8 cellular contexts compared by ENCODE assay signal in genomic region chr5:54646285-54647101, GRCh38.
DNase-seq lines count a peak whose midpoint lies in the region; ATAC-seq and TF ChIP-seq lines count a peak whose summit lies in the region.

No MANE protein-coding gene starts in this region.

- H3K27ac Mint-ChIP-seq in CD4-positive, alpha-beta T cell, result peak overlapping the region; percentile 97
- peak overlapping the region; percentile 95 to 97 for H3K27ac Mint-ChIP-seq in T-cell

- TF ChIP-seq CTCF in CD4-positive, alpha-beta T cell (IDR thresholded peaks at IDR 0.05), result no peak
- TF ChIP-seq CTCF in ascending aorta (IDR thresholded peaks at IDR 0.05), result peak in 1 of 3 experiments; percentile 7

- peak overlapping the region; percentile 80 for H3K4me3 Mint-ChIP-seq in CD4-positive, alpha-beta T cell
- peak overlapping the region; percentile 65 to 83 (median 70) for H3K4me3 Mint-ChIP-seq in T-cell

- POLR2A ChIA-PET in CD4-positive, alpha-beta T cell (lab: Charles Lee), result interaction anchor here (0.6 to 2.7 kb wide), 23 partner anchors 9 to 336 kb away, joined by 3 to 29 read pairs (median 4); partner anchors contain the start of genes ARL15 and SNX18
- POLR2A ChIA-PET in T-cell (lab: Charles Lee), result interaction anchor here in 1 of 2 donors (0.6 to 0.7 kb wide), 2 partner anchors 8 to 22 kb away, joined by 3 to 5 read pairs; no protein-coding TSS in a partner anchor

- H3K27me3 ChIP-seq in CD4-positive, alpha-beta T cell (ENCODE audit: control insufficient read depth, insufficient read depth, low read length), result no peaks in the 10 kb centered on the region
- H3K27me3 ChIP-seq in ascending aorta (no peaks in the 10 kb centered on the region), HAP-1 (ENCODE audit: low read depth) (no peaks in the 10 kb centered on the region)

- ATAC-seq in CD4-positive, alpha-beta T cell (ENCODE audit: poor library complexity), result peak; percentile 85
- ATAC-seq in GM19467 (IDR thresholded peaks at IDR 0.05; ENCODE audit: unreplicated experiment) (peak; percentile 95), HG03571 (IDR thresholded peaks at IDR 0.05; ENCODE audit: unreplicated experiment) (peak; percentile 93), T-cell (replicated peaks in 1 of 4) (peak; percentile 83 to 88 (median 87))

- H3K4me3 ChIP-seq in ascending aorta, result peak overlapping the region; percentile 34 to 55
- H3K4me3 ChIP-seq in HAP-1, result no peak overlapping the region

- H3K4me1 ChIP-seq in ascending aorta (peaks cover 17 to 49% of the 10 kb centered on the region in 2 donors), HAP-1 (no peaks in the 10 kb centered on the region)

- H3K27me3 Mint-ChIP-seq in CD4-positive, alpha-beta T cell, result no peaks in the 10 kb centered on the region
- H3K27me3 Mint-ChIP-seq in T-cell, result no peaks in the 10 kb centered on the region

- no peaks in the 10 kb centered on the region for H3K36me3 Mint-ChIP-seq in CD4-positive, alpha-beta T cell (ENCODE audit: low read depth)
- peaks cover 6% of the 10 kb centered on the region for H3K36me3 Mint-ChIP-seq in T-cell

- CTCF ChIA-PET in CD4-positive, alpha-beta T cell (lab: Charles Lee), result no interaction called here
- CTCF ChIA-PET in T-cell (lab: Charles Lee), result interaction anchor here in 1 of 2 donors (0.7 to 1.6 kb wide), 5 partner anchors 31 to 338 kb away, joined by 3 read pairs; no protein-coding TSS in a partner anchor

- no peaks in the 10 kb centered on the region for H3K36me3 ChIP-seq in ascending aorta
- H3K36me3 ChIP-seq in HAP-1 (replicated peaks), result no peaks in the 10 kb centered on the region

- no peaks in the 10 kb centered on the region for H3K9me3 Mint-ChIP-seq in CD4-positive, alpha-beta T cell
- H3K9me3 Mint-ChIP-seq in T-cell, result peaks cover 0 to 8% (median 0%) of the 10 kb centered on the region in 3 donors

- DNase-seq in CD4-positive, alpha-beta T cell, result peak; percentile 18 to 63 (median 45)
- peak; percentile 35 to 76 (median 61) for DNase-seq in T-cell
- peak; percentile 77 to 94 for DNase-seq in ascending aorta (ENCODE audit: low spot score in 2 of 2)
- peak in 28 of 51 donors; percentile 6 to 59 (median 28) for DNase-seq in hypothalamus (lab: John Stamatoyannopoulos, UW)
- peak; percentile 22 for DNase-seq in stimulated activated CD4-positive, alpha-beta T cell treated with anti-CD3 and anti-CD28 coated beads, Interleukin-12 subunit alpha, Interleukin-12 subunit beta, amount 100 ng/mL, for 4 hours
- DNase-seq in HAP-1 (ENCODE audit: low spot score in 2 of 2), result no peak

- H3K27ac ChIP-seq in CD4-positive, alpha-beta T cell (ENCODE audit: low read depth, low read length), result peak overlapping the region; percentile 56
- peak overlapping the region; percentile 89 to 93 for H3K27ac ChIP-seq in ascending aorta

- H3K4me1 Mint-ChIP-seq in CD4-positive, alpha-beta T cell (ENCODE audit: low read depth), result peaks cover 58% of the 10 kb centered on the region
- peaks cover 60 to 64% (median 62%) of the 10 kb centered on the region in 3 donors for H3K4me1 Mint-ChIP-seq in T-cell

- in situ Hi-C loops in HAP-1 (cut with MboI; ENCODE audit: low sequenced_read_pairs), result no loop called here

- H3K9me3 ChIP-seq in CD4-positive, alpha-beta T cell (ENCODE audit: control insufficient read depth, low read length), result no peaks in the 10 kb centered on the region
- H3K9me3 ChIP-seq in ascending aorta (no peaks in the 10 kb centered on the region), HAP-1 (no peaks in the 10 kb centered on the region)

- intact Hi-C loops in CD4-positive, alpha-beta T cell (cut with DNase I, micrococcal nuclease), result loop anchor here in 1 of 2 experiments (10.0 kb wide), 1 partner anchor 332 kb away; the partner anchor contains the start of gene ARL15
- intact Hi-C loops in ascending aorta (cut with DNase I), result loop anchor here (2.0 to 5.0 kb wide), 4 partner anchors 16 to 198 kb away; no protein-coding TSS in a partner anchor

Comparison
In these comparisons a context has a peak if more than half of its experiments do, and no peak if none do; other contexts are left out.
1. DNase-seq: peak in CD4-positive, alpha-beta T cell (10 of 10), T-cell (34 of 34), ascending aorta (2 of 2), hypothalamus (28 of 51) and stimulated activated CD4-positive, alpha-beta T cell treated with anti-CD3 and anti-CD28 coated beads, Interleukin-12 subunit alpha, Interleukin-12 subunit beta, amount 100 ng/mL, for 4 hours (single experiment); none in HAP-1 (0 of 2).
2. Peak in every context shown above with its lines, with median percentiles within 50 percentile points of each other: ATAC-seq.